1 cellular context compared by ENCODE assay signal in genomic region chr10:104231784-104232612, GRCh38.
TF ChIP-seq lines count a peak whose summit lies in the region.

CFAP43 (minus strand) TSS chr10:104232364; CDS start chr10:104232246, 118 bp downstream.

TF ChIP-seq in K562, 482 proteins besides CTCF, POLR2A, EP300 and RAD21 (continued from another document and continues in another):
- TF ChIP-seq NR0B1 (IDR thresholded peaks at IDR 0.05; ENCODE audit: partially characterized antibody) (no peak), ATF7 (IDR thresholded peaks at IDR 0.05) (peak; percentile 43; the same call in 1 of the 2 replicates), ETV1 (tag; conservative IDR thresholded peaks at IDR 0.05; ENCODE audit: low read depth) (no peak), MIER1 (IDR thresholded peaks at IDR 0.05; ENCODE audit: low read depth) (no peak), ZNF76 (CRISPR knock-in tag; IDR thresholded peaks at IDR 0.05; ENCODE audit: borderline replicate concordance) (no peak), ZNF449 (CRISPR knock-in tag; IDR thresholded peaks at IDR 0.05) (no peak), NR2C1 (IDR thresholded peaks at IDR 0.05) (no peak), NR2C1 (tag; IDR thresholded peaks at IDR 0.05) (no peak), TFE3 (CRISPR knock-in tag; IDR thresholded peaks at IDR 0.05) (no peak), TBP (optimal IDR thresholded peaks at IDR 0.05; ENCODE audit: low read depth, low read length) (no peak), SMARCA5 (IDR thresholded peaks at IDR 0.05) (no peak), CHD4 (IDR thresholded peaks at IDR 0.05; ENCODE audit: insufficient read depth, insufficient replicate concordance, low read depth, low read length, poor library complexity, severe bottlenecking) (no peak), MAFK (IDR thresholded peaks at IDR 0.05; ENCODE audit: low read length) (no peak), BCL6 (CRISPR knock-in tag; IDR thresholded peaks at IDR 0.05) (no peak), BACH1 (tag; IDR thresholded peaks at IDR 0.05) (no peak), ZBTB40 (IDR thresholded peaks at IDR 0.05) (peak; percentile 26; the same call in 1 of the 2 replicates), ZBTB40 (CRISPR knock-in tag; IDR thresholded peaks at IDR 0.05) (no peak), RBFOX2 (IDR thresholded peaks at IDR 0.05; ENCODE audit: low read depth, low read length) (peak; percentile 77), BRF1 (IDR thresholded peaks at IDR 0.05; ENCODE audit: borderline replicate concordance, extremely low read depth, insufficient read length) (no peak), GTF2E2 (tag; IDR thresholded peaks at IDR 0.05) (no peak), HEY1 (CRISPR knock-in tag; IDR thresholded peaks at IDR 0.05; ENCODE audit: borderline replicate concordance) (no peak), POLR3A (IDR thresholded peaks at IDR 0.05; ENCODE audit: borderline replicate concordance, extremely low read depth, insufficient read depth, insufficient read length) (no peak), FOXM1 (IDR thresholded peaks at IDR 0.05; ENCODE audit: low read depth) (peak; percentile 61; the same call in 1 of the 2 replicates), FOXM1 (CRISPR knock-in tag; IDR thresholded peaks at IDR 0.05; ENCODE audit: low read depth) (no peak), ZNF175 (CRISPR knock-in tag; IDR thresholded peaks at IDR 0.05; ENCODE audit: low read depth) (no peak), ZC3H8 (IDR thresholded peaks at IDR 0.05) (no peak), SUPT5H (IDR thresholded peaks at IDR 0.05) (0 out of 2 replicates have a peak, but pooled peaks have one; percentile 38), MYNN (IDR thresholded peaks at IDR 0.05) (no peak), MYNN (CRISPR knock-in tag; IDR thresholded peaks at IDR 0.05) (no peak), KDM2B (CRISPR knock-in tag; IDR thresholded peaks at IDR 0.05) (no peak), BHLHE40 (IDR thresholded peaks at IDR 0.05; ENCODE audit: low read length) (no peak), RBM22 (IDR thresholded peaks at IDR 0.05; ENCODE audit: low read depth, low read length, poor library complexity, severe bottlenecking) (peak; percentile 79), PCBP1 (IDR thresholded peaks at IDR 0.05; ENCODE audit: low read depth, low read length, poor library complexity, severe bottlenecking) (no peak), SMC3 (conservative IDR thresholded peaks at IDR 0.05; ENCODE audit: insufficient read depth, low read depth, low read length) (no peak), STAG1 (CRISPR knock-in tag; IDR thresholded peaks at IDR 0.05; ENCODE audit: borderline replicate concordance) (no peak), UBTF (IDR thresholded peaks at IDR 0.05; ENCODE audit: borderline replicate concordance in 1 of 2, low read depth in 2 of 2, low read length in 2 of 2) (no peak), ZBTB12 (CRISPR knock-in tag; IDR thresholded peaks at IDR 0.05) (no peak), HDAC6 (IDR thresholded peaks at IDR 0.05; ENCODE audit: low read depth, low read length) (no peak), FOS (IDR thresholded peaks at IDR 0.05; ENCODE audit: extremely low read depth, insufficient read length) (peak; percentile 81), ZNF79 (CRISPR knock-in tag; IDR thresholded peaks at IDR 0.05; ENCODE audit: low read depth) (no peak), NR2C2 (CRISPR knock-in tag; IDR thresholded peaks at IDR 0.05) (no peak), NR2C2 (tag; IDR thresholded peaks at IDR 0.05) (peak; percentile 49; the same call in 1 of the 2 replicates), ZNF277 (CRISPR knock-in tag; IDR thresholded peaks at IDR 0.05; ENCODE audit: borderline replicate concordance) (no peak), MTA3 (IDR thresholded peaks at IDR 0.05; ENCODE audit: borderline replicate concordance) (peak; percentile 68; the same call in 1 of the 2 replicates), SMAD3 (CRISPR knock-in tag; conservative IDR thresholded peaks at IDR 0.05) (no peak), SOX6 (IDR thresholded peaks at IDR 0.05) (no peak), NR2F6 (CRISPR knock-in tag; IDR thresholded peaks at IDR 0.05) (no peak), NRF1 (conservative IDR thresholded peaks at IDR 0.05 in 1 of 2, IDR thresholded peaks at IDR 0.05 in 1 of 2) (peak; percentile 74 to 82)
- TF ChIP-seq, protein P1, sequence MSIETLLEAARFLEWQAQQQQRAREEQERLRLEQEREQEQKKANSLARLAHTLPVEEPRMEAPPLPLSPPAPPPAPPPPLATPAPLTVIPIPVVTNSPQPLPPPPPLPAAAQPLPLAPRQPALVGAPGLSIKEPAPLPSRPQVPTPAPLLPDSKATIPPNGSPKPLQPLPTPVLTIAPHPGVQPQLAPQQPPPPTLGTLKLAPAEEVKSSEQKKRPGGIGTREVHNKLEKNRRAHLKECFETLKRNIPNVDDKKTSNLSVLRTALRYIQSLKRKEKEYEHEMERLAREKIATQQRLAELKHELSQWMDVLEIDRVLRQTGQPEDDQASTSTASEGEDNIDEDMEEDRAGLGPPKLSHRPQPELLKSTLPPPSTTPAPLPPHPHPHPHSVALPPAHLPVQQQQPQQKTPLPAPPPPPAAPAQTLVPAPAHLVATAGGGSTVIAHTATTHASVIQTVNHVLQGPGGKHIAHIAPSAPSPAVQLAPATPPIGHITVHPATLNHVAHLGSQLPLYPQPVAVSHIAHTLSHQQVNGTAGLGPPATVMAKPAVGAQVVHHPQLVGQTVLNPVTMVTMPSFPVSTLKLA (conservative IDR thresholded peaks at IDR 0.05), result peak; percentile 43 to 84; a peak in 3 of 4 replicates
